ENCODE assay signal across 1 cellular context in genomic region chr5:54186108-54186507, GRCh38.
TF ChIP-seq lines count a peak whose summit lies in the region.

No MANE protein-coding gene starts in this region.

TF ChIP-seq in H1, 55 proteins besides CTCF, POLR2A, EP300 and RAD21 (continued from another document):
- TF ChIP-seq GTF2F1 (IDR thresholded peaks at IDR 0.05; ENCODE audit: borderline replicate concordance, low read depth, low read length) (no peak), SIRT6 (IDR thresholded peaks at IDR 0.05; ENCODE audit: low read length) (no peak), TBP (IDR thresholded peaks at IDR 0.05; ENCODE audit: low read depth, low read length) (no peak)
